16 cellular contexts compared by ENCODE assay signal in genomic region chr2:196172976-196173375, GRCh38. TPM values are rescaled to one million over a fixed set of nuclear protein-coding genes. Genes with fewer than 3 reads are reported as not detected.
DNase-seq lines count a peak whose midpoint lies in the region; ATAC-seq and TF ChIP-seq lines count a peak whose summit lies in the region.
"Had no signal": no experiment of that assay in that cellular context is flagged by ENCODE, and none has a peak within 500 bp of the region (broad histone marks: within the 10 kb centered on the region; RNA-seq: fewer than 3 reads in every experiment).

No MANE protein-coding gene starts in this region.

- no peaks in the 10 kb centered on the region for H3K36me3 ChIP-seq in IMR-90 (ENCODE audit: control insufficient read depth, insufficient read depth, low read length)

- peaks cover 2% of the 10 kb centered on the region for H3K4me1 ChIP-seq in IMR-90 (ENCODE audit: control insufficient read depth, insufficient read depth, low read length)

- 86% methylated on average over 1 of the region's 1 CpG; no CpG with 5 or more reads in 1 of the 2 experiments for WGBS in IMR-90 (ENCODE audit: extremely low coverage in 2 of 2, insufficient read length in 1 of 2), 2 experiments

- no peak for TF ChIP-seq POLR2A in IMR-90 (IDR thresholded peaks at IDR 0.05; ENCODE audit: low read depth, low read length)

- ATAC-seq in CD4-positive, alpha-beta T cell (ENCODE audit: poor library complexity): no peak
- no peak for ATAC-seq in IMR-90 (ENCODE audit: low read depth)
- no peak for ATAC-seq in activated T-helper 17 cell treated with anti-CD3 and anti-CD28 coated beads, Interleukin-2, amount 50 U/mL, for 72 hours (replicated peaks)
- no peak for ATAC-seq in natural killer cell
- ATAC-seq in GM19467 (IDR thresholded peaks at IDR 0.05; ENCODE audit: unreplicated experiment): no peak
- ATAC-seq: activated CD4-positive, CD25-positive, alpha-beta regulatory T cell treated with anti-CD3 and anti-CD28 coated beads, Interleukin-2, amount 50 U/mL, for 24 hours; PC-3 had no signal

- no peak overlapping the region for H4K8ac ChIP-seq in IMR-90 (ENCODE audit: low read depth in 2 of 2, low read length in 2 of 2)

- H3K4me2 ChIP-seq in IMR-90 (ENCODE audit: low read depth, low read length): no peak overlapping the region

- no peak overlapping the region for H3K4me3 ChIP-seq in IMR-90 (ENCODE audit: insufficient read depth, low read depth, low read length)

- H2BK15ac ChIP-seq in IMR-90 (ENCODE audit: low read depth, low read length): no peak overlapping the region

- no peak for DNase-seq in CD4-positive, alpha-beta T cell
- DNase-seq in IMR-90 (no peak), natural killer cell (no peak), kidney tubule cell (ENCODE audit: low spot score) (no peak), NCI-H2107 (lab: John Stamatoyannopoulos, UW) (no peak), DMS153 treated with DMSO at 0.1 percent for 48 hours (lab: John Stamatoyannopoulos, UW; ENCODE audit: unreplicated experiment) (no peak)
- DNase-seq: activated gamma-delta T cell treated with Interleukin-2 at 50 U/mL for 16 hours; AML-193; cerebellar nuclear complex; NCI-H1092 treated with DMSO at 0.1 percent for 48 hours; NCI-H446; PC-3; stimulated activated CD4-positive, alpha-beta T cell treated with anti-CD3 and anti-CD28 coated beads, Interleukin-2, amount 100 ng/mL, for 24 hours had no signal

- peak overlapping the region; percentile 89 for H3K27ac ChIP-seq in CD4-positive, alpha-beta T cell (ENCODE audit: low read depth, low read length)
- no peak overlapping the region for H3K27ac ChIP-seq in IMR-90 (ENCODE audit: insufficient read depth, low read length)

- H4K20me1 ChIP-seq in IMR-90 (ENCODE audit: insufficient read depth, low read length): peaks cover 16% of the 10 kb centered on the region

- TF ChIP-seq CTCF in CD4-positive, alpha-beta T cell (IDR thresholded peaks at IDR 0.05): no peak
- no peak for TF ChIP-seq CTCF in IMR-90 (conservative IDR thresholded peaks at IDR 0.05; ENCODE audit: low read depth, low read length)
- no peak for TF ChIP-seq CTCF in natural killer cell (IDR thresholded peaks at IDR 0.05)

- H3K4me1 Mint-ChIP-seq in CD4-positive, alpha-beta T cell (ENCODE audit: low read depth): peaks cover 55% of the 10 kb centered on the region
- peaks cover 39% of the 10 kb centered on the region for H3K4me1 Mint-ChIP-seq in activated T-helper 17 cell treated with anti-CD3 and anti-CD28 coated beads, Interleukin-2, amount 50 U/mL, for 72 hours
- peaks cover 53 to 59% of the 10 kb centered on the region in 2 donors for H3K4me1 Mint-ChIP-seq in natural killer cell

- no peak overlapping the region for H3K9ac ChIP-seq in IMR-90 (ENCODE audit: low read depth, low read length)

- BruUV-seq in IMR-90 (replicated peaks; lab: Mats Ljungman, UMichigan): no TSS peak

- no peak overlapping the region for H4K91ac ChIP-seq in IMR-90 (ENCODE audit: insufficient read depth, low read depth, low read length)

- dilution Hi-C loops in IMR-90 (cut with HindIII; ENCODE audit: low sequenced_read_pairs, unreplicated experiment): no loop called here

- H3K27ac Mint-ChIP-seq in CD4-positive, alpha-beta T cell: peak overlapping the region; percentile 85
- peak overlapping the region; percentile 91 for H3K27ac Mint-ChIP-seq in activated T-helper 17 cell treated with anti-CD3 and anti-CD28 coated beads, Interleukin-2, amount 50 U/mL, for 72 hours
- H3K27ac Mint-ChIP-seq in natural killer cell: peak overlapping the region; percentile 95 to 96

- H3K9me1 ChIP-seq in IMR-90 (ENCODE audit: insufficient read depth, low read length): 0 out of 2 replicates have a peak, but pooled peaks cover 3% of the 10 kb centered on the region

- no peaks in the 10 kb centered on the region for H3K9me3 ChIP-seq in CD4-positive, alpha-beta T cell (ENCODE audit: control insufficient read depth, low read length)
- H3K9me3 ChIP-seq in IMR-90 (ENCODE audit: control insufficient read depth, insufficient read depth, low read length): no peaks in the 10 kb centered on the region

- no peak overlapping the region for H3K18ac ChIP-seq in IMR-90 (ENCODE audit: low read depth, low read length)

- no peak overlapping the region for H2BK5ac ChIP-seq in IMR-90 (ENCODE audit: low read depth, low read length, poor library complexity, severe bottlenecking)

- no peak overlapping the region for H3K14ac ChIP-seq in IMR-90 (replicated peaks; ENCODE audit: low read depth, low read length)

- H4K5ac ChIP-seq in IMR-90 (ENCODE audit: low read depth, low read length): no peak overlapping the region

- no peak overlapping the region for H2BK20ac ChIP-seq in IMR-90 (ENCODE audit: low read depth, low read length)

- peak overlapping the region; percentile 7; the same call in 1 of the 2 replicates for H2AK5ac ChIP-seq in IMR-90 (ENCODE audit: low read depth, low read length)

- H3K56ac ChIP-seq in IMR-90 (ENCODE audit: extremely low read depth, insufficient read depth, low read length): no peak overlapping the region

- H3K9me3 Mint-ChIP-seq in CD4-positive, alpha-beta T cell: no peaks in the 10 kb centered on the region
- H3K9me3 Mint-ChIP-seq in activated T-helper 17 cell treated with anti-CD3 and anti-CD28 coated beads, Interleukin-2, amount 50 U/mL, for 72 hours: no peaks in the 10 kb centered on the region
- H3K9me3 Mint-ChIP-seq in natural killer cell: no peaks in the 10 kb centered on the region

- no peak overlapping the region for H2BK120ac ChIP-seq in IMR-90 (ENCODE audit: low read depth, low read length)

- intact Hi-C loops in CD4-positive, alpha-beta T cell (cut with DNase I, micrococcal nuclease): loop anchor here (5.0 to 10.0 kb wide), 4 partner anchors 104 to 1132 kb away; no protein-coding TSS in a partner anchor
- intact Hi-C loops in IMR-90 (cut with micrococcal nuclease): loop anchor here (5.0 kb wide), 1 partner anchor 59 kb away; no protein-coding TSS in a partner anchor
- intact Hi-C loops in natural killer cell (cut with micrococcal nuclease): no loop called here

- no peak overlapping the region for H3K23ac ChIP-seq in IMR-90 (ENCODE audit: low read depth, low read length)

- peaks cover 0 to 3% of the 10 kb centered on the region in 2 experiments; a peak in 1 of 4 replicates for H3K79me1 ChIP-seq in IMR-90 (ENCODE audit: low read depth in 1 of 2, low read length in 2 of 2)

- TF ChIP-seq RAD21 in IMR-90 (IDR thresholded peaks at IDR 0.05; ENCODE audit: low read length): no peak

- peaks cover 8% of the 10 kb centered on the region for H3K27me3 Mint-ChIP-seq in CD4-positive, alpha-beta T cell
- no peaks in the 10 kb centered on the region for H3K27me3 Mint-ChIP-seq in activated T-helper 17 cell treated with anti-CD3 and anti-CD28 coated beads, Interleukin-2, amount 50 U/mL, for 72 hours
- H3K27me3 Mint-ChIP-seq in natural killer cell (ENCODE audit: low read depth in 2 of 2): no peaks in the 10 kb centered on the region

- H2AK9ac ChIP-seq in IMR-90 (replicated peaks; ENCODE audit: low read depth, low read length, poor library complexity): no peak overlapping the region

- H3K4me3 Mint-ChIP-seq in CD4-positive, alpha-beta T cell: peak overlapping the region; percentile 86
- H3K4me3 Mint-ChIP-seq in activated T-helper 17 cell treated with anti-CD3 and anti-CD28 coated beads, Interleukin-2, amount 50 U/mL, for 72 hours: peak overlapping the region; percentile 94
- H3K4me3 Mint-ChIP-seq in natural killer cell: peak overlapping the region; percentile 29

- CTCF ChIA-PET in CD4-positive, alpha-beta T cell (lab: Charles Lee): no interaction called here
- CTCF ChIA-PET in IMR-90 (lab: Yijun Ruan, JAX): no interaction called here

- H2AFZ ChIP-seq in IMR-90 (replicated peaks; ENCODE audit: low read length, poor library complexity): no peak overlapping the region

- H3K4ac ChIP-seq in IMR-90 (ENCODE audit: low read depth, low read length): no peak overlapping the region

- in situ Hi-C loops in IMR-90 (cut with MboI; ENCODE audit: low sequenced_read_pairs): loop anchor here (10.0 to 25.0 kb wide), 2 partner anchors 89 to 162 kb away; no protein-coding TSS in a partner anchor

- no peaks in the 10 kb centered on the region for H3K27me3 ChIP-seq in CD4-positive, alpha-beta T cell (ENCODE audit: control insufficient read depth, insufficient read depth, low read length)
- H3K27me3 ChIP-seq in IMR-90 (ENCODE audit: control insufficient read depth, insufficient read depth, low read length): no peaks in the 10 kb centered on the region

- POLR2A ChIA-PET in CD4-positive, alpha-beta T cell (lab: Charles Lee): interaction anchor here (1.0 to 5.0 kb wide), 9 partner anchors 8 to 88 kb away, joined by 3 to 126 read pairs (median 31); no protein-coding TSS in a partner anchor
- POLR2A ChIA-PET in IMR-90 (lab: Charles Lee; ENCODE audit: unreplicated experiment): no interaction called here

- peaks cover 38% of the 10 kb centered on the region for H3K36me3 Mint-ChIP-seq in CD4-positive, alpha-beta T cell (ENCODE audit: low read depth)
- H3K36me3 Mint-ChIP-seq in activated T-helper 17 cell treated with anti-CD3 and anti-CD28 coated beads, Interleukin-2, amount 50 U/mL, for 72 hours (ENCODE audit: low read depth): peaks cover 40% of the 10 kb centered on the region
- peaks cover 8% of the 10 kb centered on the region for H3K36me3 Mint-ChIP-seq in natural killer cell

TF ChIP-seq in IMR-90, 13 proteins besides CTCF, POLR2A, EP300 and RAD21 (continues in another document):
- TF ChIP-seq BHLHE40 (IDR thresholded peaks at IDR 0.05; ENCODE audit: low read depth, low read length): no peak
- TF ChIP-seq ELK1 (IDR thresholded peaks at IDR 0.05; ENCODE audit: borderline replicate concordance, low read depth, low read length): no peak
- no peak for TF ChIP-seq MAZ (IDR thresholded peaks at IDR 0.05; ENCODE audit: borderline replicate concordance, low read depth, low read length)
- TF ChIP-seq SMC3 (IDR thresholded peaks at IDR 0.05; ENCODE audit: low read depth, low read length): no peak
- TF ChIP-seq NFE2L2 (IDR thresholded peaks at IDR 0.05; ENCODE audit: low read depth, low read length): no peak
- no peak for TF ChIP-seq RFX5 (IDR thresholded peaks at IDR 0.05; ENCODE audit: low read depth, low read length)

RNA-seq across cellular contexts. Expression of gene STK17B, which starts 1.6 kb away (rescaled TPM):
- 100 to 1,000 TPM; 645 to 648 TPM for total RNA-seq in CD4-positive, alpha-beta T cell
- 48.9 and 50.3 TPM in 2 replicates for total RNA-seq in IMR-90 (2012; rRNA removed)
- polyA plus RNA-seq in IMR-90 (2012; rRNA removed): 5.7 and 7.5 TPM in 2 replicates
- polyA plus RNA-seq in IMR-90 (2012; cell fraction: cytosol; rRNA removed): 1.3 and 1.5 TPM in 2 replicates
- 1.6 and 9.7 TPM in 2 replicates for polyA plus RNA-seq in IMR-90 (2012; cell fraction: nucleus; rRNA removed; ENCODE audit: low replicate concordance)
- 100 to 1,000 TPM; 168 to 190 TPM for total RNA-seq in activated T-helper 17 cell treated with anti-CD3 and anti-CD28 coated beads, Interleukin-2, amount 50 U/mL, for 72 hours
- 100 to 1,000 TPM; 295 to 390 (median 380) TPM for total RNA-seq in natural killer cell

Comparison
In these comparisons a context has a peak if more than half of its experiments do, and no peak if none do; other contexts are left out.
1. H3K4me3 Mint-ChIP-seq: peak in every context shown above with its lines; median percentile 94 in activated T-helper 17 cell treated with anti-CD3 and anti-CD28 coated beads, Interleukin-2, amount 50 U/mL, for 72 hours; 86 in CD4-positive, alpha-beta T cell; 29 in natural killer cell.